In genomic region chr10:9987197-9987596, GRCh38 we compare ENCODE assay signal across 30 cellular contexts.
"Had no signal": no experiment of that assay in that cellular context is flagged by ENCODE, and none has a peak within 500 bp of the region (broad histone marks: within the 10 kb centered on the region; RNA-seq: fewer than 3 reads in every experiment).

No MANE protein-coding gene starts in this region.

- FAIRE-seq: astrocyte, bronchial epithelial cell, colon, endometrium, endothelial cell of umbilical vein, frontal cortex had no signal

- H3K36me3 ChIP-seq: adrenal gland, brain microvascular endothelial cell, heart right ventricle had no signal

- H3K27ac ChIP-seq: adrenal gland, brain microvascular endothelial cell, epithelial cell of prostate, heart right ventricle had no signal

- H3K4me3 ChIP-seq: adrenal gland, heart right ventricle had no signal

- H3K4me1 ChIP-seq: adrenal gland, heart right ventricle had no signal

- H3K9me3 ChIP-seq: adrenal gland had no signal

- DNase-seq: activated CD4-positive, alpha-beta memory T cell treated with anti-CD3 and anti-CD28 coated beads for 36 hours; activated CD4-positive, alpha-beta T cell treated with anti-CD3 and anti-CD28 coated beads for 36 hours; activated CD4-positive, alpha-beta T cell treated with anti-CD3 and anti-CD28 coated beads, Interleukin-2, amount 10 ng/mL, durations not matched to agents 24 days and 14 days; activated CD4-positive, CD25-positive, alpha-beta regulatory T cell; activated CD4-positive, CD25-positive, alpha-beta regulatory T cell treated with anti-CD3 and anti-CD28 coated beads, Interleukin-2, amount 50 U/mL, for 72 hours; activated CD8-positive, alpha-beta memory T cell treated with anti-CD3 and anti-CD28 coated beads, Interleukin-2, amount 10 ng/mL, durations not matched to agents 7 days and 5 days; activated CD8-positive, alpha-beta memory T cell treated with anti-CD3 and anti-CD28 coated beads, Interleukin-2, amount 50 U/mL, for 4 hours; activated CD8-positive, alpha-beta T cell treated with anti-CD3 and anti-CD28 coated beads, Interleukin-2, amount 10 ng/mL, durations not matched to agents 7 days and 5 days; activated effector memory CD4-positive, alpha-beta T cell treated with anti-CD3 and anti-CD28 coated beads, Interleukin-2, amount 50 U/mL, for 16 hours; activated naive CD4-positive, alpha-beta T cell treated with anti-CD3 and anti-CD28 coated beads for 36 hours; activated naive CD8-positive, alpha-beta T cell treated with anti-CD3 and anti-CD28 coated beads for 36 hours; activated naive CD8-positive, alpha-beta T cell treated with anti-CD3 and anti-CD28 coated beads, Interleukin-2, amount 50 U/mL, for 24 hours; activated T-cell treated with anti-CD3 and anti-CD28 coated beads, Interleukin-2, amount 50 U/mL, for 1 hour; activated T-cell treated with anti-CD3 and anti-CD28 coated beads, Interleukin-2, amount 50 U/mL, for 48 hours; adrenal gland; amygdala; brain microvascular endothelial cell; effector CD8-positive, alpha-beta T cell; foreskin fibroblast; heart right ventricle; T-helper 1 cell; T-helper 17 cell; T1000 had no signal

- ATAC-seq: activated CD4-positive, alpha-beta T cell treated with anti-CD3 and anti-CD28 coated beads for 36 hours; activated CD8-positive, alpha-beta memory T cell treated with anti-CD3 and anti-CD28 coated beads, Interleukin-2, amount 10 ng/mL, durations not matched to agents 7 days and 5 days; activated CD8-positive, alpha-beta T cell treated with anti-CD3 and anti-CD28 coated beads, Interleukin-2, amount 10 ng/mL, durations not matched to agents 7 days and 5 days; activated naive CD8-positive, alpha-beta T cell treated with anti-CD3 and anti-CD28 coated beads, Interleukin-2, amount 50 U/mL, for 24 hours; heart right ventricle; T-helper 17 cell had no signal

- H3K27me3 ChIP-seq: adrenal gland, brain microvascular endothelial cell, heart right ventricle had no signal
